8 cellular contexts compared by ENCODE assay signal in the genomic region with DNA sequence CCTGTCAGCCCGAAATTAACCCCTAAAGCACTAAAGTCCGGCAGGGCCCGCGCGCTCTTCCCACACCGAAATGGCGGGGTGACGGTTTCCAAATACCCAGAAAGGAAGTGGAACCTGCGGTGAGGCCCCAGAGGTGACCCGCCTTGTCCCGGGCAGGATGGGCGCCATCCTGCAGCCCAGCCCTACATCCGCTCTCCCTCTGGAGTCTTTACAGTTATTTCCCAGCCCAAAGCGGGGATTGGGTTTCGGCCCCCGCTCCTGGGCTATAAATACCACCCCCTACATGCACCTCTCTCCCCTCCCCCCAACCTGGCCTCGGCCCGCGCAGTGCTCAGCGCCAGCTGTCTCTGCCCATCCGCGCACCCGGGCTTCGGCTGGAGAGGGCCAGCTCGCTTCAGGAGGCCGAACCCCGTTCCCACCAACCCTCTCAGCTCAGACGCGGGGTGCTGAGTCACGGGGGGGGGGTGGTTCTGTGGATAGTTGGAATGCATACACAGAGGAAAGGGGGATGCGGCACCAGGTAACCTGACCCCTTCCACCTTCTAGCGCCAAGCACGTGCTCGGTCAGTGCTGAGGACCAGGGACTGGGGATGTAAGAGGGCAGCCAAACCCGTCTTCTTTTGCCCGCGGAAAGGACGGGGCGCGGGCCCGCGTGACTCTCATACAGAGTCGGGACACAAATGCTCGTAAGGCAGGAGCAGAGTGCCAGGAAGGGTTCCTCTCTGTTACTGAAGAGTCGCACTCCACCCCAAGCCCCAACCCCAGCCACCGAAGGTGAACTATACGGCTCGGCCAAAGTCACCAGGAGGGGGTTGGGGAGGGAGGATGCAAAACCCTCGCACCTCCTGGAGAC. TPM values are rescaled to one million over a fixed set of nuclear protein-coding genes. Genes with fewer than 3 reads are reported as not detected.
A peak's percentile ranks its signal among the peaks of the same experiment; 100 is the strongest.
DNase-seq lines count a peak whose midpoint lies in the region; ATAC-seq, FAIRE-seq and TF ChIP-seq lines count a peak whose summit lies in the region.

Gene TUBA4B, plus strand, starts transcription at position 344 of the 853 bp plus-strand sequence. Its CDS starts 165 bp downstream, at position 509.

- WGBS in iPS DF 6.9 (ENCODE audit: insufficient coverage, insufficient read length), result no CpG with 5 or more reads among the region's 49 CpGs
- WGBS in sigmoid colon, 2 donors, result 1% methylated on average over 49 of the region's 49 CpGs

- H3K9me3 Mint-ChIP-seq in activated CD4-positive, alpha-beta T cell treated with anti-CD3 and anti-CD28 coated beads for 36 hours (ENCODE audit: low read depth), result no peaks in the 10 kb centered on the region
- H3K9me3 Mint-ChIP-seq in astrocyte (ENCODE audit: unreplicated experiment), result no peaks in the 10 kb centered on the region

- peaks cover 48% of the 10 kb centered on the region for H3K4me1 ChIP-seq in astrocyte (ENCODE audit: insufficient read depth, low read length)
- H3K4me1 ChIP-seq in iPS DF 6.9 (ENCODE audit: control insufficient read depth, insufficient read depth, low read length), result peaks cover 7% of the 10 kb centered on the region
- H3K4me1 ChIP-seq in sigmoid colon, result peaks cover 0 to 60% (median 52%) of the 10 kb centered on the region in 4 donors

- peak within 1 kb of the TSS; percentile 89 for H3K4me3 Mint-ChIP-seq in activated CD4-positive, alpha-beta T cell treated with anti-CD3 and anti-CD28 coated beads for 36 hours
- H3K4me3 Mint-ChIP-seq in astrocyte (ENCODE audit: unreplicated experiment), result peak within 1 kb of the TSS; percentile 82

- peak within 1 kb of the TSS; percentile 94 for H3K4me2 ChIP-seq in astrocyte (ENCODE audit: low read length)

- H3K9me3 ChIP-seq in SK-N-MC (ENCODE audit: low read depth, low read length), result no peaks in the 10 kb centered on the region
- H3K9me3 ChIP-seq in astrocyte (ENCODE audit: insufficient read depth, low read depth, low read length), result no peaks in the 10 kb centered on the region
- H3K9me3 ChIP-seq in iPS DF 6.9 (ENCODE audit: control insufficient read depth, insufficient read depth, low read length), result no peaks in the 10 kb centered on the region
- no peaks in the 10 kb centered on the region for H3K9me3 ChIP-seq in sigmoid colon

- peak within 1 kb of the TSS; percentile 72 for H2AFZ ChIP-seq in astrocyte (ENCODE audit: low read depth, low read length)

- peaks cover 4% of the 10 kb centered on the region for H4K20me1 ChIP-seq in astrocyte (ENCODE audit: insufficient read depth, low read length)

- peaks cover 46% of the 10 kb centered on the region for H3K36me3 Mint-ChIP-seq in activated CD4-positive, alpha-beta T cell treated with anti-CD3 and anti-CD28 coated beads for 36 hours (ENCODE audit: low read depth)
- peaks cover 5% of the 10 kb centered on the region for H3K36me3 Mint-ChIP-seq in astrocyte (ENCODE audit: low read depth, unreplicated experiment)

- FAIRE-seq in astrocyte (lab: Jason Lieb, UNC), result no peak

- H3K27me3 ChIP-seq in astrocyte (ENCODE audit: insufficient read depth, low read length) (peaks cover 22% of the 10 kb centered on the region), iPS DF 6.9 (ENCODE audit: control insufficient read depth, insufficient read depth, low read length) (peaks cover 17% of the 10 kb centered on the region), sigmoid colon (no peaks in the 10 kb centered on the region)

- peak within 1 kb of the TSS; percentile 94 for H3K4me3 ChIP-seq in SK-N-MC
- H3K4me3 ChIP-seq in astrocyte (ENCODE audit: insufficient read depth, low read depth, low read length), result peak within 1 kb of the TSS; percentile 47
- H3K4me3 ChIP-seq in iPS DF 6.9 (ENCODE audit: low read length), result peak within 1 kb of the TSS; percentile 43; the same call in 1 of the 2 replicates
- H3K4me3 ChIP-seq in sigmoid colon, result peak within 1 kb of the TSS; percentile 56 to 74 (median 60)

- TF ChIP-seq EP300 in sigmoid colon (IDR thresholded peaks at IDR 0.05), result no peak

- TF ChIP-seq CTCF in astrocyte (IDR thresholded peaks at IDR 0.05; ENCODE audit: insufficient read depth, low read depth, low read length) (no peak), sigmoid colon (IDR thresholded peaks at IDR 0.05) (no peak)

- H3K4me1 Mint-ChIP-seq in activated CD4-positive, alpha-beta T cell treated with anti-CD3 and anti-CD28 coated beads for 36 hours, result peaks cover 62% of the 10 kb centered on the region
- peaks cover 36% of the 10 kb centered on the region for H3K4me1 Mint-ChIP-seq in astrocyte (ENCODE audit: low read depth, unreplicated experiment)

- CTCF ChIA-PET in activated CD4-positive, alpha-beta T cell treated with anti-CD3 and anti-CD28 coated beads for 36 hours (lab: Charles Lee), result interaction anchor here (0.5 to 6.2 kb wide), 10 partner anchors 8 to 95 kb away, joined by 3 to 68 read pairs (median 4); partner anchors contain the start of genes ANKZF1, ATG9A, DNAJB2 and GLB1L

- no peaks in the 10 kb centered on the region; the same call in 1 of the 2 replicates for H3K36me3 ChIP-seq in SK-N-MC (ENCODE audit: insufficient read depth, low read length)
- H3K36me3 ChIP-seq in astrocyte (ENCODE audit: insufficient read depth, low read length), result no peaks in the 10 kb centered on the region
- peaks cover 4% of the 10 kb centered on the region for H3K36me3 ChIP-seq in iPS DF 6.9 (ENCODE audit: control insufficient read depth, insufficient read depth, low read length)
- H3K36me3 ChIP-seq in sigmoid colon, result peaks cover 0 to 24% (median 4%) of the 10 kb centered on the region in 4 donors

- H3K27me3 Mint-ChIP-seq in activated CD4-positive, alpha-beta T cell treated with anti-CD3 and anti-CD28 coated beads for 36 hours, result no peaks in the 10 kb centered on the region
- peaks cover 21% of the 10 kb centered on the region for H3K27me3 Mint-ChIP-seq in astrocyte (ENCODE audit: low read depth, unreplicated experiment)

- POLR2A ChIA-PET in activated CD4-positive, alpha-beta T cell treated with anti-CD3 and anti-CD28 coated beads for 36 hours (lab: Charles Lee), result interaction anchor here (0.5 to 4.5 kb wide), 15 partner anchors 8 to 258 kb away, joined by 3 to 33 read pairs (median 4); partner anchors contain the start of genes ANKZF1, ATG9A, CNPPD1 and DNAJB2

- no peak for TF ChIP-seq POLR2A in sigmoid colon (IDR thresholded peaks at IDR 0.05)

- peak; percentile 75 for DNase-seq in activated CD4-positive, alpha-beta T cell treated with anti-CD3 and anti-CD28 coated beads for 36 hours
- no peak for DNase-seq in activated CD4-positive, alpha-beta T cell treated with anti-CD3 and anti-CD28 coated beads for 1 hour
- DNase-seq in SK-N-MC (ENCODE audit: low read depth, low spot score) (no peak), astrocyte (ENCODE audit: low read depth) (peak; percentile 34), iPS DF 6.9 (ENCODE audit: low read depth, low spot score) (no peak), sigmoid colon (peak; percentile 78), NCI-H1105 treated with DMSO at 0.1 percent for 48 hours (lab: John Stamatoyannopoulos, UW) (no peak)

- peak within 1 kb of the TSS; percentile 93 for H3K27ac Mint-ChIP-seq in activated CD4-positive, alpha-beta T cell treated with anti-CD3 and anti-CD28 coated beads for 36 hours
- peak within 1 kb of the TSS; percentile 41 for H3K27ac Mint-ChIP-seq in astrocyte (ENCODE audit: unreplicated experiment)

- H3K79me2 ChIP-seq in astrocyte (ENCODE audit: insufficient read depth, low read length), result peaks cover under 1% of the 10 kb centered on the region

- H3K9ac ChIP-seq in SK-N-MC (ENCODE audit: insufficient read length) (peak within 1 kb of the TSS; percentile 60), astrocyte (ENCODE audit: low read length) (peak within 1 kb of the TSS; percentile 60)

- ATAC-seq in activated CD4-positive, alpha-beta T cell treated with anti-CD3 and anti-CD28 coated beads for 36 hours, result peak; percentile 10
- ATAC-seq in HG03139 (IDR thresholded peaks at IDR 0.05; ENCODE audit: unreplicated experiment), result peak; percentile 5

- H3K27ac ChIP-seq in SK-N-MC, result no peak within 1 kb of the TSS
- no peak within 1 kb of the TSS for H3K27ac ChIP-seq in astrocyte (ENCODE audit: low read depth, low read length)
- H3K27ac ChIP-seq in iPS DF 6.9 (ENCODE audit: low read length), result no peak within 1 kb of the TSS
- peak within 1 kb of the TSS; percentile 79 to 87 (median 84) for H3K27ac ChIP-seq in sigmoid colon

- intact Hi-C loops in activated CD4-positive, alpha-beta T cell treated with anti-CD3 and anti-CD28 coated beads for 36 hours (cut with DNase I, micrococcal nuclease), result loop anchor here (1.0 to 10.0 kb wide), 12 partner anchors 24 to 344 kb away; partner anchors contain the start of genes DNAJB2 (in 2 of the 2), NHEJ1 (in 2 of the 2), ZFAND2B (in 2 of the 2) and ANKZF1 (in 1 of the 2)
- intact Hi-C loops in sigmoid colon (cut with DNase I), result loop anchor here (2.0 to 5.0 kb wide), 3 partner anchors 26 to 76 kb away; partner anchors contain the start of genes ABCB6, CNPPD1 and DNAJB2

RNA-seq across cellular contexts. Expression of gene TUBA4B, which starts in this region (rescaled TPM):
- not detected for total RNA-seq in activated CD4-positive, alpha-beta T cell treated with anti-CD3 and anti-CD28 coated beads for 36 hours
- not detected in 2 replicates for total RNA-seq in astrocyte
- total RNA-seq in sigmoid colon, result not detected
- not detected for polyA plus RNA-seq in sigmoid colon

Comparison
In these comparisons a context has a peak if more than half of its experiments do, and no peak if none do; other contexts are left out.
1. Peak in DNase-seq and ATAC-seq in activated CD4-positive, alpha-beta T cell treated with anti-CD3 and anti-CD28 coated beads for 36 hours; RNA of the gene not detected or under 1 TPM.
2. Peak in DNase-seq, H3K4me3 ChIP-seq, H3K9ac ChIP-seq and H3K4me2 ChIP-seq in astrocyte; RNA of the gene not detected or under 1 TPM.
3. Peak in DNase-seq, H3K4me3 ChIP-seq and H3K27ac ChIP-seq in sigmoid colon; RNA of the gene not detected or under 1 TPM.
4. H3K4me3 ChIP-seq: peak in every context shown above with its lines; median percentile 94 in SK-N-MC; 60 in sigmoid colon; 47 in astrocyte; 43 in iPS DF 6.9.